Comparison of ENCODE assay signal across 1 cellular context in the genomic region with DNA sequence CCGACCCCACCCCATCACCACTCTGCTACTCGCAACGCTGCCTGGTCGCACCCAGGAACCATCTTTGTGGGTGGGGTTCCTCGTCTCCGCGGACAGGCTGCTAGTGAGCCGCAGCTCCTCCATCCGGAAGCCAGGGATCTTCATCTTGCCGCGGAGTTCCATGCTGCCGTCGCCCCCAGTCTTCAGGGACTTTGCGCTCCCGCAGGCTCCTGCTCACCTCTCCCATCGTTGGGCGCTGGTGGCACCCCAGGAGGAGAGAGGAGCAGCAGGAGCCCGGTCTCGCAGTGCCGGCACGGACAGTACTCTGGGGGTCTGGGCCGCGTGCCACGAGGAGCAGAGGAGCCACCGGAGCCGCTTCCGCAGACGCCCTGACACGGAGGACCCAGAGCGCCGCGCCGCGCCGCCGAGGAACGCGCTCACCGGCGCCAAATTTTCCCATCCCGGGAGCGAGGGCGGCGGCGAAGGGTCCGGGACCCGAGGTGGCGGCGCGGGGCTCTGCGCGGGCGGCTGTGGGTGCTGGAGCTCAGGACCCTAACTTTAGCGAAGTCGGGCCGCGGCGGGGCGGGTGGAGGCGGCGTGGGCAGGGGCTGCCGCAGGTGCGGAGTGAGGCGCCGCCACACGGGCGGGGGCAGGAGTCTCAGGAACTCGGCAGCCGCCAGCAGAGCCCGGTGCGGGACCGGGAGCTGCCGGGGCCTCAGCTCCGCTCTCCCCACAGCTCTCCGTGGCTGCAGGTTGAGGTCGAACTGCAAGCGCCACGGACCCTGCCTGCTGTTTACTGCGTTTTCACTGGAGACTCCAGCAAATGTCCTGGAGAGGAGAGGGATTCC.
TF ChIP-seq lines count a peak whose summit lies in the region.

No MANE protein-coding gene starts in this region.

TF ChIP-seq in HepG2, 621 proteins besides CTCF, POLR2A, EP300 and RAD21 (continued from another document):
- TF ChIP-seq, protein P1, sequence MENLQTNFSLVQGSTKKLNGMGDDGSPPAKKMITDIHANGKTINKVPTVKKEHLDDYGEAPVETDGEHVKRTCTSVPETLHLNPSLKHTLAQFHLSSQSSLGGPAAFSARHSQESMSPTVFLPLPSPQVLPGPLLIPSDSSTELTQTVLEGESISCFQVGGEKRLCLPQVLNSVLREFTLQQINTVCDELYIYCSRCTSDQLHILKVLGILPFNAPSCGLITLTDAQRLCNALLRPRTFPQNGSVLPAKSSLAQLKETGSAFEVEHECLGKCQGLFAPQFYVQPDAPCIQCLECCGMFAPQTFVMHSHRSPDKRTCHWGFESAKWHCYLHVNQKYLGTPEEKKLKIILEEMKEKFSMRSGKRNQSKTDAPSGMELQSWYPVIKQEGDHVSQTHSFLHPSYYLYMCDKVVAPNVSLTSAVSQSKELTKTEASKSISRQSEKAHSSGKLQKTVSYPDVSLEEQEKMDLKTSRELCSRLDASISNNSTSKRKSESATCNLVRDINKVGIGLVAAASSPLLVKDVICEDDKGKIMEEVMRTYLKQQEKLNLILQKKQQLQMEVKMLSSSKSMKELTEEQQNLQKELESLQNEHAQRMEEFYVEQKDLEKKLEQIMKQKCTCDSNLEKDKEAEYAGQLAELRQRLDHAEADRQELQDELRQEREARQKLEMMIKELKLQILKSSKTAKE (CRISPR knock-in tag; IDR thresholded peaks at IDR 0.05; ENCODE audit: borderline replicate concordance) = no peak
- no peak for TF ChIP-seq PHB2 (IDR thresholded peaks at IDR 0.05; ENCODE audit: partially characterized antibody)
- TF ChIP-seq TCF7L2 (IDR thresholded peaks at IDR 0.05; ENCODE audit: low read depth, low read length) = no peak
- TF ChIP-seq SOX6 (IDR thresholded peaks at IDR 0.05) = no peak
- TF ChIP-seq SOX6 (CRISPR knock-in tag; IDR thresholded peaks at IDR 0.05) = no peak
- TF ChIP-seq CHD2 (IDR thresholded peaks at IDR 0.05; ENCODE audit: low read depth, low read length) = no peak
- no peak for TF ChIP-seq NRL (CRISPR knock-in tag; IDR thresholded peaks at IDR 0.05; ENCODE audit: borderline replicate concordance)
- no peak for TF ChIP-seq ZNF235 (CRISPR knock-in tag; IDR thresholded peaks at IDR 0.05; ENCODE audit: borderline replicate concordance)
- TF ChIP-seq, protein P2, sequence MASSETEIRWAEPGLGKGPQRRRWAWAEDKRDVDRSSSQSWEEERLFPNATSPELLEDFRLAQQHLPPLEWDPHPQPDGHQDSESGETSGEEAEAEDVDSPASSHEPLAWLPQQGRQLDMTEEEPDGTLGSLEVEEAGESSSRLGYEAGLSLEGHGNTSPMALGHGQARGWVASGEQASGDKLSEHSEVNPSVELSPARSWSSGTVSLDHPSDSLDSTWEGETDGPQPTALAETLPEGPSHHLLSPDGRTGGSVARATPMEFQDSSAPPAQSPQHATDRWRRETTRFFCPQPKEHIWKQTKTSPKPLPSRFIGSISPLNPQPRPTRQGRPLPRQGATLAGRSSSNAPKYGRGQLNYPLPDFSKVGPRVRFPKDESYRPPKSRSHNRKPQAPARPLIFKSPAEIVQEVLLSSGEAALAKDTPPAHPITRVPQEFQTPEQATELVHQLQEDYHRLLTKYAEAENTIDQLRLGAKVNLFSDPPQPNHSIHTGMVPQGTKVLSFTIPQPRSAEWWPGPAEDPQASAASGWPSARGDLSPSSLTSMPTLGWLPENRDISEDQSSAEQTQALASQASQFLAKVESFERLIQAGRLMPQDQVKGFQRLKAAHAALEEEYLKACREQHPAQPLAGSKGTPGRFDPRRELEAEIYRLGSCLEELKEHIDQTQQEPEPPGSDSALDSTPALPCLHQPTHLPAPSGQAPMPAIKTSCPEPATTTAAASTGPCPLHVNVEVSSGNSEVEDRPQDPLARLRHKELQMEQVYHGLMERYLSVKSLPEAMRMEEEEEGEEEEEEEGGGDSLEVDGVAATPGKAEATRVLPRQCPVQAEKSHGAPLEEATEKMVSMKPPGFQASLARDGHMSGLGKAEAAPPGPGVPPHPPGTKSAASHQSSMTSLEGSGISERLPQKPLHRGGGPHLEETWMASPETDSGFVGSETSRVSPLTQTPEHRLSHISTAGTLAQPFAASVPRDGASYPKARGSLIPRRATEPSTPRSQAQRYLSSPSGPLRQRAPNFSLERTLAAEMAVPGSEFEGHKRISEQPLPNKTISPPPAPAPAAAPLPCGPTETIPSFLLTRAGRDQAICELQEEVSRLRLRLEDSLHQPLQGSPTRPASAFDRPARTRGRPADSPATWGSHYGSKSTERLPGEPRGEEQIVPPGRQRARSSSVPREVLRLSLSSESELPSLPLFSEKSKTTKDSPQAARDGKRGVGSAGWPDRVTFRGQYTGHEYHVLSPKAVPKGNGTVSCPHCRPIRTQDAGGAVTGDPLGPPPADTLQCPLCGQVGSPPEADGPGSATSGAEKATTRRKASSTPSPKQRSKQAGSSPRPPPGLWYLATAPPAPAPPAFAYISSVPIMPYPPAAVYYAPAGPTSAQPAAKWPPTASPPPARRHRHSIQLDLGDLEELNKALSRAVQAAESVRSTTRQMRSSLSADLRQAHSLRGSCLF (CRISPR knock-in tag; IDR thresholded peaks at IDR 0.05; ENCODE audit: borderline replicate concordance) = no peak
